In the genomic region with DNA sequence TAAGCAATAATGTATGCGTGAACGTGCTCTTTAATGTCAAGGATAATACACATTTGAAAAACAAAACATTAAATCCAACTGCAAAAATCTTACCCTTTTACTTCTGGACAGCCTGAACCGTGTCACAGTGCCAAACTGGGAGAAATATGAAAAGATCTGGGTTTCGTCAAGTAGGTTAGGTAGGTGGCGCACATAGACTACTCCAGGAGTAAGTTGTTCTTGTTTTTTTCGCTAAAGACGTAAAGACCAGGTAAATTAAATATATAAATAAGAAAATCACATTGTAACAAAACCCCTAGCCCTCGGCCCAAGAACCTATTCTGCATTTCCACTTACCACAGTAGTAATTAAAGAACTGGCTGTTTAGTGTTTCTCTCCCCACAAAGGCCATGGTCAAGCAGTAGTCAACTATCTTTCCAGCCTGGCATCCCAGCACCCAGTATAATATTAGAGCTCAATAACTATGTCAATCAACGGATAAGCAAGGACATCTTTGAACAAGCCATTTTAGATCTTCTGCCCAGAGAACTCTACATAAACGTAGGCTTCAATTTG, we compare ENCODE assay signal across 8 cellular contexts. TPM values are rescaled to one million over a fixed set of nuclear protein-coding genes. Genes with fewer than 3 reads are reported as not detected.
DNase-seq lines count a peak whose midpoint lies in the region; ATAC-seq and TF ChIP-seq lines count a peak whose summit lies in the region.

No MANE protein-coding gene starts in this region.

- H3K4me1 ChIP-seq in MM.1S (ENCODE audit: low read length) (no peaks in the 10 kb centered on the region; the same call in 1 of the 2 replicates), breast epithelium (no peaks in the 10 kb centered on the region), mucosa of descending colon (ENCODE audit: low read depth) (peaks cover 10% of the 10 kb centered on the region)

- H3K9ac ChIP-seq in MM.1S (ENCODE audit: low read length) = peak overlapping the region; percentile 96

- H3K4me3 ChIP-seq in GM06990 (replicated peaks; ENCODE audit: low read depth, low read length) (peak overlapping the region; percentile 98), MM.1S (ENCODE audit: low read length) (peak overlapping the region; percentile 96), breast epithelium (peak overlapping the region; percentile 71 to 90 (median 89)), mucosa of descending colon (peak overlapping the region; percentile 90), lower leg skin (ENCODE audit: low read depth, poor library complexity, severe bottlenecking) (no peak overlapping the region)

- 18 to 25% methylated on average over 10 of the region's 10 CpGs for WGBS in lower leg skin, 2 donors

- peaks cover 9% of the 10 kb centered on the region for H3F3A ChIP-seq in MM.1S (ENCODE audit: insufficient read depth, low read length)

- H3K27me3 ChIP-seq in GM06990 (replicated peaks; ENCODE audit: control insufficient read depth, insufficient read depth, low read length) = no peaks in the 10 kb centered on the region
- no peaks in the 10 kb centered on the region; the same call in 1 of the 2 replicates for H3K27me3 ChIP-seq in MM.1S (replicated peaks; ENCODE audit: insufficient read depth, low read length)
- H3K27me3 ChIP-seq in breast epithelium = no peaks in the 10 kb centered on the region

- H3K9me2 ChIP-seq in MM.1S (replicated peaks; ENCODE audit: insufficient read depth, low read length) = no peaks in the 10 kb centered on the region

- peak; percentile 21 for TF ChIP-seq CTCF in GM06990 (IDR thresholded peaks at IDR 0.05; ENCODE audit: insufficient read depth, low read length, poor library complexity, severe bottlenecking)
- TF ChIP-seq CTCF in MM.1S (IDR thresholded peaks at IDR 0.05; ENCODE audit: low read length) = peak; percentile 31
- TF ChIP-seq CTCF in breast epithelium (IDR thresholded peaks at IDR 0.05) = no peak
- no peak for TF ChIP-seq CTCF in mucosa of descending colon (IDR thresholded peaks at IDR 0.05)
- no peak for TF ChIP-seq CTCF in lower leg skin (IDR thresholded peaks at IDR 0.05)

- no peak for TF ChIP-seq POLR2A in breast epithelium (IDR thresholded peaks at IDR 0.05)
- no peak for TF ChIP-seq POLR2A in lower leg skin (IDR thresholded peaks at IDR 0.05)

- H2AFZ ChIP-seq in MM.1S (ENCODE audit: low read length) = no peak overlapping the region

- no peaks in the 10 kb centered on the region for H3K9me3 ChIP-seq in MM.1S (replicated peaks; ENCODE audit: insufficient read depth, low read length)
- H3K9me3 ChIP-seq in breast epithelium = no peaks in the 10 kb centered on the region
- no peaks in the 10 kb centered on the region for H3K9me3 ChIP-seq in mucosa of descending colon

- DNase-seq in GM06990 (ENCODE audit: extremely low read depth, insufficient read length) = no peak
- peak; percentile 41 for DNase-seq in MM.1S
- no peak for DNase-seq in breast epithelium (ENCODE audit: low spot score in 2 of 2)
- DNase-seq in mucosa of descending colon = peak in 1 of 3 donors; percentile 12
- no peak for DNase-seq in H4 (ENCODE audit: low spot score)
- no peak for DNase-seq in stimulated activated CD4-positive, alpha-beta T cell treated with anti-CD3 and anti-CD28 coated beads, Interleukin-4, amount 100 ng/mL, for 24 hours
- no peak for DNase-seq in lower leg skin (ENCODE audit: low spot score in 2 of 2)

- ATAC-seq in mucosa of descending colon = no peak
- ATAC-seq in HG03175 (IDR thresholded peaks at IDR 0.05; ENCODE audit: unreplicated experiment) = no peak

- intact Hi-C loops in breast epithelium (cut with DNase I; ENCODE audit: low total_unique reads) (loop anchor here (10.0 kb wide), 1 partner anchor 201 kb away; a partner anchor contains a TSS), mucosa of descending colon (cut with DNase I, micrococcal nuclease) (no loop called here), lower leg skin (cut with DNase I; ENCODE audit: low total_unique reads) (no loop called here)

- H3K27ac ChIP-seq in MM.1S (ENCODE audit: low read length) (peak overlapping the region; percentile 64; the same call in 1 of the 2 replicates), breast epithelium (peak overlapping the region; percentile 79 to 84)

- H3K36me3 ChIP-seq in GM06990 (ENCODE audit: control insufficient read depth, insufficient read depth, low read length) (peaks cover 9% of the 10 kb centered on the region), MM.1S (replicated peaks; ENCODE audit: insufficient read depth, low read length) (peaks cover 11% of the 10 kb centered on the region), breast epithelium (no peaks in the 10 kb centered on the region), mucosa of descending colon (ENCODE audit: low read depth) (peaks cover 5% of the 10 kb centered on the region)

- H3K79me2 ChIP-seq in MM.1S (ENCODE audit: low read length) = peaks cover 53% of the 10 kb centered on the region

- H3K4me2 ChIP-seq in MM.1S (ENCODE audit: low read depth, low read length) = peak overlapping the region; percentile 64

- peaks cover 3% of the 10 kb centered on the region; the same call in 1 of the 2 replicates for H4K20me1 ChIP-seq in MM.1S (ENCODE audit: insufficient read depth, low read length)

RNA-seq across cellular contexts. Expression of a gene that starts 1.1 kb away (rescaled TPM):
- total RNA-seq in breast epithelium (10 to 100 TPM; 33.9 to 45.6 (median 39.1) TPM), mucosa of descending colon (10 to 100 TPM; 28.5 to 37.4 (median 31.2) TPM), lower leg skin (10 to 100 TPM; 46.8 to 94.0 (median 49.4) TPM)
- total RNA-seq in H4 (2014; rRNA removed; shearing (Covaris generic)) = 53.6 and 65.0 TPM in 2 replicates

RNA-seq across cellular contexts. Expression of a gene that starts 19.9 kb away (rescaled TPM):
- total RNA-seq in breast epithelium = 10 to 100 TPM; 35.1 to 55.8 (median 42.7) TPM
- total RNA-seq in mucosa of descending colon = 10 to 100 TPM; 45.9 to 52.4 (median 47.3) TPM
- total RNA-seq in H4 (2014; rRNA removed; shearing (Covaris generic)) = 37.9 and 58.5 TPM in 2 replicates
- 10 to 100 TPM; 30.7 to 52.4 (median 35.4) TPM for total RNA-seq in lower leg skin

Comparison
In these comparisons a context has a peak if more than half of its experiments do, and no peak if none do; other contexts are left out.
1. CTCF ChIP-seq: peak in GM06990 (single experiment) and MM.1S (single experiment); none in breast epithelium (0 of 3), mucosa of descending colon (single experiment) and lower leg skin (0 of 3).